ENCODE assay signal across 8 cellular contexts in the genomic region with DNA sequence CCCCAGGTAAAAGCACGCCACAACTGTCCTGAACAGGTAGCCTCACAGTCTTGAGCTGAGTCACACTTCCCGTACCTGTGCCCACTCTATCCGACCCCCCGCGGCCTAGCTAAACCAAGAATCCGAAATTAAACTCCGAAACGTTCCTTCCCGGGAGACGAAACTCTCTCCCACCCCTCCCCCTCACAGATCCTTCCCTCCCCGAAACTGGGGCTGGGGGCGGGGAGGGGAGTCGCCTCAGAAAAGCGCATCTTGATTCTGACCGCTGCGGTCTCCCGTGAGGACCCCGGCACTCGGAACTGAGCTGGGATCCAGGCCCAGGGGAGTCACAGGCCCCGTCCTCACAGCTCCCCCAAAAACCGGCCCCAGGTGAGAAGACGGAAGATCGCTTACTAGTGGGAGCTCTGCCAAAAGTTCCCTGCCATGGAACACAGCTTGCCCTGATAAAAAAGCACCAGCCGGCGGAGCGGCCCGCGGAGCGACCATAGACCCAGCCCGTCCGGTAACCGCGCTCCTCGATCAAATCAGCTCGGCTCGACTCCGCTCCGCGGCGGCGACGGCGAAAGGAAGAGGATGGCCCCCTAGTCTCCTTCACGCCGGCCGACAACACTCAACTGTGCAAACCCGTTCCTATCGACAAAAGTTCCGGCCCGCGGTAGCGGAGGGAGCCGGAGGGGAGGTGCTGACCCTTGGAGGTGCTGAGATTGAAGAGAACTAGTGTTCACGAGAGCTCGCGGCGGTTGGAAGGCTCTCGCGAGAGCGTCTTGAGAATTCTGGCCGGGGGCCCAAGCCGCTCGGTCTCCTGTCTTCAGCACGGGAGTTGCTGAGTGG. TPM values are rescaled to one million over a fixed set of nuclear protein-coding genes. Genes with fewer than 3 reads are reported as not detected.
DNase-seq lines count a peak whose midpoint lies in the region; ATAC-seq, FAIRE-seq and TF ChIP-seq lines count a peak whose summit lies in the region.

A gene with protein sequence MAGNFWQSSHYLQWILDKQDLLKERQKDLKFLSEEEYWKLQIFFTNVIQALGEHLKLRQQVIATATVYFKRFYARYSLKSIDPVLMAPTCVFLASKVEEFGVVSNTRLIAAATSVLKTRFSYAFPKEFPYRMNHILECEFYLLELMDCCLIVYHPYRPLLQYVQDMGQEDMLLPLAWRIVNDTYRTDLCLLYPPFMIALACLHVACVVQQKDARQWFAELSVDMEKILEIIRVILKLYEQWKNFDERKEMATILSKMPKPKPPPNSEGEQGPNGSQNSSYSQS (minus strand): TSS at position 558 of the 831 bp plus-strand sequence. CDS start 133 bp downstream, at position 425.

- H3K27me3 ChIP-seq in AG04450 (ENCODE audit: control insufficient read depth, insufficient read depth, low read length) = no peaks in the 10 kb centered on the region

- peak; percentile 99 for ATAC-seq in GM18907 (IDR thresholded peaks at IDR 0.05; ENCODE audit: unreplicated experiment)
- peak; percentile 99 for ATAC-seq in HG03159 (IDR thresholded peaks at IDR 0.05; ENCODE audit: unreplicated experiment)
- ATAC-seq in central memory CD8-positive, alpha-beta T cell (replicated peaks; ENCODE audit: extremely low read depth, poor library complexity, severe bottlenecking) = peak; percentile 93

- peaks cover 14% of the 10 kb centered on the region for H3K36me3 Mint-ChIP-seq in central memory CD8-positive, alpha-beta T cell (ENCODE audit: insufficient read depth)

- H3K4me3 ChIP-seq in AG04450 (ENCODE audit: low read depth, low read length) = peak within 1 kb of the TSS; percentile 90

- DNase-seq in AG04450 (ENCODE audit: low read depth, low spot score) (peak; percentile 90), NCI-H226 (peak; percentile 97)
- DNase-seq in activated CD4-positive, CD25-positive, alpha-beta regulatory T cell treated with anti-CD3 and anti-CD28 coated beads, Interleukin-2, amount 50 U/mL, for 16 hours (ENCODE audit: low read depth, low spot score) = peak; percentile 80
- DNase-seq in central memory CD8-positive, alpha-beta T cell (ENCODE audit: low spot score in 2 of 2) = peak; percentile 81 to 89
- peak; percentile 85 for DNase-seq in stimulated activated CD4-positive, alpha-beta T cell treated with anti-CD3 and anti-CD28 coated beads, Interleukin-12 subunit alpha, Interleukin-12 subunit beta, amount 100 ng/mL, for 4 hours

- no peaks in the 10 kb centered on the region; the same call in 1 of the 2 replicates for H3K9me3 ChIP-seq in AG04450 (ENCODE audit: control insufficient read depth, insufficient read depth, low read length)

- H3K27me3 Mint-ChIP-seq in central memory CD8-positive, alpha-beta T cell = no peaks in the 10 kb centered on the region

- CTCF ChIA-PET in AG04450 (lab: Charles Lee) = interaction anchor here (0.6 to 1.5 kb wide), 2 partner anchors 47 to 250 kb away, joined by 3 to 4 read pairs; no protein-coding TSS in a partner anchor

- H3K9me3 Mint-ChIP-seq in central memory CD8-positive, alpha-beta T cell = no peaks in the 10 kb centered on the region

- H3K4me1 Mint-ChIP-seq in central memory CD8-positive, alpha-beta T cell = peaks cover 43% of the 10 kb centered on the region

- POLR2A ChIA-PET in AG04450 (lab: Yijun Ruan, JAX) = interaction anchor here (0.9 to 1.9 kb wide), 7 partner anchors 20 to 175 kb away, joined by 3 to 12 read pairs (median 4); a partner anchor contains a TSS

- H3K4me3 Mint-ChIP-seq in central memory CD8-positive, alpha-beta T cell = peak within 1 kb of the TSS; percentile 94

- peak within 1 kb of the TSS; percentile 79 for H3K27ac ChIP-seq in AG04450 (ENCODE audit: low read depth, low read length)

- peak; percentile 68 for FAIRE-seq in islet of Langerhans (lab: Jason Lieb, UNC)

- H3K27ac Mint-ChIP-seq in central memory CD8-positive, alpha-beta T cell (ENCODE audit: low read depth) = peak within 1 kb of the TSS; percentile 97

- TF ChIP-seq CTCF in AG04450 (IDR thresholded peaks at IDR 0.05; ENCODE audit: low read depth, low read length) = no peak

RNA-seq across cellular contexts. Expression of the gene that starts here (rescaled TPM):
- 54.9 and 68.4 TPM in 2 replicates for polyA plus RNA-seq in AG04450 (2011; rRNA removed)
- polyA minus RNA-seq in AG04450 (2011; rRNA and poly(A)+ RNA removed) = 21.1 and 46.1 TPM in 2 replicates

Comparison
In these comparisons a context has a peak if more than half of its experiments do, and no peak if none do; other contexts are left out.
1. Peak in every context shown above with its lines: DNase-seq, ATAC-seq, H3K4me3 ChIP-seq and H3K27ac ChIP-seq.